In the genomic region with DNA sequence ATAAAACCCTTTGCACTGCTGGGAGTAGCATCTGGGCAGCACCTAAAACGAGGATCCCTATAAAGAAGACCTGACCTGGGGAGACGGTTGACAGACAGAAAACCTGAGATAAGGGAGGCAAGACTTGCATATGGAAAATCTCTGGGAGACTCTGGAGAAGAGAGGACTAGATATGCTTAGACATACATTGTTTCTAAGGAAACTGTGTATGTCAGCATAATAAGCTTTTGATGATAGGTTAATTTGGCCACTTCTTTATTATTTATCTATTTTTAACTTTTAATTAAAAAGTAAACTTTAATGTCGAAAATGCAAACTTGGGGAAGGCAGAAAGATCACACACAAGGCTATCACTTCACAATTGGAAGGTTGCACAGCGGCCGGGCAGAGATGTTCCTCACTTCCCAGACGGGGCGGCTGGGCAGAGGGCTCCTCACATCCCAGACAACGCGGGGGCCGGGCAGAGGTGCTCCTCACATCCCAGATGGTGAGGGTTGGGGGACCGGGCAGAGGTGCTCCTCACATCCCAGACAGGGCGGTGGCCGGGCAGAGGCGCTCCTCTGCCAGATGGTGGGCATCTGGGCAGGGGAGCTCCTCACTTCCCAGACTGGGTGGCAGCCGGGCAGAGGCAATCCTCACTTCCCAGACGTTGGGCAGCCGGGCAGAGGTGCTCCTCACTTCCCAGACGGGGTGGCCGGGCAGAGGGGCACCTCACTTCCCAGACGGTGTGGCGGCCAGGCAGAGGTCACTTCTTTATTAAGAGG, we compare ENCODE assay signal across 2 cellular contexts.
TF ChIP-seq lines count a peak whose summit lies in the region.

No MANE protein-coding gene starts in this region.

TF ChIP-seq in HepG2, 621 proteins besides CTCF, POLR2A, EP300 and RAD21:
- TF ChIP-seq, protein P1, sequence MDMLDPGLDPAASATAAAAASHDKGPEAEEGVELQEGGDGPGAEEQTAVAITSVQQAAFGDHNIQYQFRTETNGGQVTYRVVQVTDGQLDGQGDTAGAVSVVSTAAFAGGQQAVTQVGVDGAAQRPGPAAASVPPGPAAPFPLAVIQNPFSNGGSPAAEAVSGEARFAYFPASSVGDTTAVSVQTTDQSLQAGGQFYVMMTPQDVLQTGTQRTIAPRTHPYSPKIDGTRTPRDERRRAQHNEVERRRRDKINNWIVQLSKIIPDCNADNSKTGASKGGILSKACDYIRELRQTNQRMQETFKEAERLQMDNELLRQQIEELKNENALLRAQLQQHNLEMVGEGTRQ (IDR thresholded peaks at IDR 0.05; ENCODE audit: low read depth, low read length), result no peak
- TF ChIP-seq, protein P1 (CRISPR knock-in tag; IDR thresholded peaks at IDR 0.05; ENCODE audit: borderline replicate concordance), result no peak
- TF ChIP-seq, protein P2, sequence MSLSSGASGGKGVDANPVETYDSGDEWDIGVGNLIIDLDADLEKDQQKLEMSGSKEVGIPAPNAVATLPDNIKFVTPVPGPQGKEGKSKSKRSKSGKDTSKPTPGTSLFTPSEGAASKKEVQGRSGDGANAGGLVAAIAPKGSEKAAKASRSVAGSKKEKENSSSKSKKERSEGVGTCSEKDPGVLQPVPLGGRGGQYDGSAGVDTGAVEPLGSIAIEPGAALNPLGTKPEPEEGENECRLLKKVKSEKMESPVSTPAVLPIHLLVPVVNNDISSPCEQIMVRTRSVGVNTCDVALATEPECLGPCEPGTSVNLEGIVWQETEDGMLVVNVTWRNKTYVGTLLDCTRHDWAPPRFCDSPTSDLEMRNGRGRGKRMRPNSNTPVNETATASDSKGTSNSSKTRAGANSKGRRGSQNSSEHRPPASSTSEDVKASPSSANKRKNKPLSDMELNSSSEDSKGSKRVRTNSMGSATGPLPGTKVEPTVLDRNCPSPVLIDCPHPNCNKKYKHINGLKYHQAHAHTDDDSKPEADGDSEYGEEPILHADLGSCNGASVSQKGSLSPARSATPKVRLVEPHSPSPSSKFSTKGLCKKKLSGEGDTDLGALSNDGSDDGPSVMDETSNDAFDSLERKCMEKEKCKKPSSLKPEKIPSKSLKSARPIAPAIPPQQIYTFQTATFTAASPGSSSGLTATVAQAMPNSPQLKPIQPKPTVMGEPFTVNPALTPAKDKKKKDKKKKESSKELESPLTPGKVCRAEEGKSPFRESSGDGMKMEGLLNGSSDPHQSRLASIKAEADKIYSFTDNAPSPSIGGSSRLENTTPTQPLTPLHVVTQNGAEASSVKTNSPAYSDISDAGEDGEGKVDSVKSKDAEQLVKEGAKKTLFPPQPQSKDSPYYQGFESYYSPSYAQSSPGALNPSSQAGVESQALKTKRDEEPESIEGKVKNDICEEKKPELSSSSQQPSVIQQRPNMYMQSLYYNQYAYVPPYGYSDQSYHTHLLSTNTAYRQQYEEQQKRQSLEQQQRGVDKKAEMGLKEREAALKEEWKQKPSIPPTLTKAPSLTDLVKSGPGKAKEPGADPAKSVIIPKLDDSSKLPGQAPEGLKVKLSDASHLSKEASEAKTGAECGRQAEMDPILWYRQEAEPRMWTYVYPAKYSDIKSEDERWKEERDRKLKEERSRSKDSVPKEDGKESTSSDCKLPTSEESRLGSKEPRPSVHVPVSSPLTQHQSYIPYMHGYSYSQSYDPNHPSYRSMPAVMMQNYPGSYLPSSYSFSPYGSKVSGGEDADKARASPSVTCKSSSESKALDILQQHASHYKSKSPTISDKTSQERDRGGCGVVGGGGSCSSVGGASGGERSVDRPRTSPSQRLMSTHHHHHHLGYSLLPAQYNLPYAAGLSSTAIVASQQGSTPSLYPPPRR (CRISPR knock-in tag; IDR thresholded peaks at IDR 0.05; ENCODE audit: borderline replicate concordance), result no peak
- TF ChIP-seq MAFF (IDR thresholded peaks at IDR 0.05; ENCODE audit: low read depth, low read length) (peak; percentile 82), DNMT1 (CRISPR knock-in tag; IDR thresholded peaks at IDR 0.05) (no peak), MAFK (conservative IDR thresholded peaks at IDR 0.05 in 1 of 2, IDR thresholded peaks at IDR 0.05 in 1 of 2; ENCODE audit: low read length in 2 of 2) (peak; percentile 59 to 88)

TF ChIP-seq in K562, 482 proteins besides CTCF, POLR2A, EP300 and RAD21:
- TF ChIP-seq TBP (optimal IDR thresholded peaks at IDR 0.05; ENCODE audit: low read depth, low read length) (no peak), GTF2F1 (IDR thresholded peaks at IDR 0.05; ENCODE audit: low read depth, low read length) (no peak), MAFG (tag; conservative IDR thresholded peaks at IDR 0.05) (0 out of 2 replicates have a peak, but pooled peaks have one; percentile 10), ZNF316 (IDR thresholded peaks at IDR 0.05) (peak; percentile 30; the same call in 1 of the 2 replicates), TRIM24 (IDR thresholded peaks at IDR 0.05) (no peak), MCM7 (IDR thresholded peaks at IDR 0.05) (no peak), ZNF785 (CRISPR knock-in tag; IDR thresholded peaks at IDR 0.05) (no peak), PRMT5 (CRISPR knock-in tag; IDR thresholded peaks at IDR 0.05) (no peak)
